In the genomic region with DNA sequence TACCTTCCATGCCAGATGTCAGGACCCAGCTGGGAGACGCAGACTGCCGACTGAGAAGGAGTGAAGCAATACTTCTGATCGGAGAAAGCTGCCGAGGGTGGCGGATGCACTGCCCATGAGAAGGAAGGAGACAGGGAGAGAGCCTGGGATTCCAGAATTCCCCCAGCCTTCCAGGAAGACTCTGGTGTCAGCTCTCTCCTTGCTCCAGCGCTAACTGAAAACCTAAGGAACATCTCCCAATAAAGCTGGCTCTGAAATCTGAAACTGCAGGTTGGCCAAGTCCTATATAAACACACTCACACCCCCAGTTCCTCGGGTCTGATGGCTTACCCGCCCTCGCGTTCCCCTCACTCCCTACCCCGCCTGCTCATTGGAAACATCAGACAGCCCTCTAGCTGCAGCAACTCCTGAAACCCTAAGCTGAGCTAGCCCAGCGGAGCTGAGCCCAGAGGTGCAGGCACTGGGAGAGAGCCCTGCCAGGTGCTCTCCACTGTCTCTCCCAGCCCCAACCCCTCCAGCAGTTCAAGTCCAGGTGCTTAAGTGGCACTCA, we compare ENCODE assay signal across 9 cellular contexts. TPM values are rescaled to one million over a fixed set of nuclear protein-coding genes. Genes with fewer than 3 reads are reported as not detected.
DNase-seq lines count a peak whose midpoint lies in the region; ATAC-seq, FAIRE-seq and TF ChIP-seq lines count a peak whose summit lies in the region.
"Had no signal": no experiment of that assay in that cellular context is flagged by ENCODE, and none has a peak within 500 bp of the region (broad histone marks: within the 10 kb centered on the region; RNA-seq: fewer than 3 reads in every experiment).

No MANE protein-coding gene starts in this region.

- TF ChIP-seq RAD21 in H1 (IDR thresholded peaks at IDR 0.05 in 1 of 2, conservative IDR thresholded peaks at IDR 0.05 in 1 of 2; ENCODE audit: low read depth in 2 of 2, low read length in 2 of 2): peak; percentile 13 to 50; a peak in 2 of 4 replicates

- no peak overlapping the region for H3K27ac Mint-ChIP-seq in stimulated activated naive B cell treated with anti-CD40 and anti-IgM and Interleukin-4, amounts not matched to agents 10 μg/mL and 1 μg/mL and 100 μg/mL, for 72 hours
- no peak overlapping the region for H3K27ac Mint-ChIP-seq in activated naive CD8-positive, alpha-beta T cell treated with anti-CD3 and anti-CD28 coated beads for 36 hours

- no peak overlapping the region for H3K27ac ChIP-seq in ACC112 (ENCODE audit: low read depth, low read length)
- H3K27ac ChIP-seq in H1 (ENCODE audit: low read depth, low read length): no peak overlapping the region
- H3K27ac ChIP-seq in PC-9: no peak overlapping the region

- H3K4me3 ChIP-seq in ACC112 (ENCODE audit: low read depth, low read length) (peak overlapping the region; percentile 46), H1 (ENCODE audit: extremely low read depth in 1 of 4, insufficient read depth in 2 of 4, low read depth in 3 of 4, low read length in 4 of 4) (peak overlapping the region; percentile 19 to 48 (median 38); a peak in 6 of 8 replicates), mucosa of descending colon (no peak overlapping the region), PC-9 (no peak overlapping the region)

- H3K4me1 ChIP-seq in ACC112 (ENCODE audit: control insufficient read depth, insufficient read depth, low read length, unreplicated experiment) (peaks cover 3% of the 10 kb centered on the region), H1 (replicated peaks in 1 of 4; ENCODE audit: control insufficient read depth in 3 of 4, insufficient read depth in 4 of 4, low read length in 3 of 4) (peaks cover 10 to 40% (median 20%) of the 10 kb centered on the region in 4 experiments), mucosa of descending colon (ENCODE audit: low read depth) (no peaks in the 10 kb centered on the region), PC-9 (replicated peaks; ENCODE audit: insufficient read depth) (peaks cover 49% of the 10 kb centered on the region)

- H2BK5ac ChIP-seq in H1 (ENCODE audit: low read depth, low read length): no peak overlapping the region

- no peaks in the 10 kb centered on the region for H3K36me3 ChIP-seq in ACC112 (ENCODE audit: insufficient read depth, low read length)
- no peaks in the 10 kb centered on the region for H3K36me3 ChIP-seq in H1 (ENCODE audit: control insufficient read depth in 2 of 4, insufficient read depth in 4 of 4, low read length in 3 of 4)
- no peaks in the 10 kb centered on the region for H3K36me3 ChIP-seq in mucosa of descending colon (ENCODE audit: low read depth)
- no peaks in the 10 kb centered on the region for H3K36me3 ChIP-seq in PC-9 (ENCODE audit: low read depth)

- POLR2A ChIA-PET in H1 (lab: Charles Lee; ENCODE audit: partially characterized antibody): interaction anchor here (0.6 to 2.1 kb wide), 5 partner anchors 9 to 143 kb away, joined by 3 to 6 read pairs (median 3); no protein-coding TSS in a partner anchor
- POLR2A ChIA-PET in PC-9 (lab: Charles Lee; ENCODE audit: unreplicated experiment): no interaction called here

- H3K79me2 ChIP-seq in ACC112 (ENCODE audit: control insufficient read depth, insufficient read depth, low read length, unreplicated experiment): no peaks in the 10 kb centered on the region
- no peaks in the 10 kb centered on the region for H3K79me2 ChIP-seq in H1 (ENCODE audit: control insufficient read depth in 1 of 2, insufficient read depth in 2 of 2, low read length in 2 of 2)
- H3K79me2 ChIP-seq in PC-9 (ENCODE audit: low read depth): peaks cover 86% of the 10 kb centered on the region

- DNase-seq in NCI-H1092 treated with DMSO at 0.1 percent for 48 hours (lab: John Stamatoyannopoulos, UW) (peak; percentile 35), H1 (ENCODE audit: low read depth in 1 of 2, low spot score in 2 of 2) (peak in 1 of 2 experiments; percentile 81), mucosa of descending colon (no peak), PC-9 (no peak)
- DNase-seq in stimulated activated naive B cell treated with anti-CD40 and anti-IgM and Interleukin-4, amounts not matched to agents 10 μg/mL and 1 μg/mL and 100 μg/mL, for 72 hours: no peak
- no peak for DNase-seq in activated naive CD8-positive, alpha-beta T cell treated with anti-CD3 and anti-CD28 coated beads for 36 hours
- DNase-seq: DND-41 had no signal

- H4K5ac ChIP-seq in H1 (ENCODE audit: insufficient read length, low read depth, low read length): no peak overlapping the region

- peaks cover 21 to 26% of the 10 kb centered on the region in 2 donors for H3K27me3 Mint-ChIP-seq in stimulated activated naive B cell treated with anti-CD40 and anti-IgM and Interleukin-4, amounts not matched to agents 10 μg/mL and 1 μg/mL and 100 μg/mL, for 72 hours
- peaks cover 11% of the 10 kb centered on the region for H3K27me3 Mint-ChIP-seq in activated naive CD8-positive, alpha-beta T cell treated with anti-CD3 and anti-CD28 coated beads for 36 hours

- TF ChIP-seq POLR2A in H1 (IDR thresholded peaks at IDR 0.05; ENCODE audit: control extremely low read depth in 1 of 2, low read depth in 2 of 2, low read length in 2 of 2): no peak

- 0 out of 2 replicates have a peak overlapping the region, but pooled peaks have one; percentile 7 for H4K8ac ChIP-seq in H1 (ENCODE audit: extremely low read depth, insufficient read depth, low read length)

- no peaks in the 10 kb centered on the region for H4K20me1 ChIP-seq in H1 (replicated peaks in 1 of 2; ENCODE audit: control insufficient read depth in 1 of 2, insufficient read depth in 2 of 2, low read length in 2 of 2)
- no peaks in the 10 kb centered on the region for H4K20me1 ChIP-seq in PC-9 (ENCODE audit: insufficient read depth)

- H3K23ac ChIP-seq in H1 (ENCODE audit: insufficient read length): no peak overlapping the region

- no peak overlapping the region for H2BK20ac ChIP-seq in H1 (ENCODE audit: low read length)

- H3K4me2 ChIP-seq in H1 (ENCODE audit: insufficient read depth in 1 of 2, low read depth in 2 of 2, low read length in 2 of 2): peak overlapping the region; percentile 62 to 63
- no peak overlapping the region for H3K4me2 ChIP-seq in PC-9

- peak; percentile 48 for FAIRE-seq in H1 (lab: Jason Lieb, UNC)

- peak; percentile 47 for ATAC-seq in mucosa of descending colon
- ATAC-seq in stimulated activated naive B cell treated with anti-CD40 and anti-IgM and Interleukin-4, amounts not matched to agents 10 μg/mL and 1 μg/mL and 100 μg/mL, for 72 hours (replicated peaks): no peak
- ATAC-seq in GM21717 (IDR thresholded peaks at IDR 0.05; ENCODE audit: unreplicated experiment): no peak

- no peaks in the 10 kb centered on the region for H3K36me3 Mint-ChIP-seq in stimulated activated naive B cell treated with anti-CD40 and anti-IgM and Interleukin-4, amounts not matched to agents 10 μg/mL and 1 μg/mL and 100 μg/mL, for 72 hours
- no peaks in the 10 kb centered on the region for H3K36me3 Mint-ChIP-seq in activated naive CD8-positive, alpha-beta T cell treated with anti-CD3 and anti-CD28 coated beads for 36 hours

- no TSS peak for BruUV-seq in PC-9 (replicated peaks; lab: Mats Ljungman, UMichigan)

- H3K18ac ChIP-seq in H1 (ENCODE audit: extremely low read depth, low read length): peak overlapping the region; percentile 76

- H2BK12ac ChIP-seq in H1 (ENCODE audit: low read depth, low read length): 0 out of 2 replicates have a peak overlapping the region, but pooled peaks have one; percentile 45

- no peaks in the 10 kb centered on the region for H3K4me1 Mint-ChIP-seq in stimulated activated naive B cell treated with anti-CD40 and anti-IgM and Interleukin-4, amounts not matched to agents 10 μg/mL and 1 μg/mL and 100 μg/mL, for 72 hours
- no peaks in the 10 kb centered on the region for H3K4me1 Mint-ChIP-seq in activated naive CD8-positive, alpha-beta T cell treated with anti-CD3 and anti-CD28 coated beads for 36 hours

- no peaks in the 10 kb centered on the region for H3K79me1 ChIP-seq in H1 (ENCODE audit: low read depth, low read length)

- H4K91ac ChIP-seq in H1 (replicated peaks; ENCODE audit: insufficient read length, low read length): no peak overlapping the region

- H3K9me3 Mint-ChIP-seq in stimulated activated naive B cell treated with anti-CD40 and anti-IgM and Interleukin-4, amounts not matched to agents 10 μg/mL and 1 μg/mL and 100 μg/mL, for 72 hours: no peaks in the 10 kb centered on the region
- H3K9me3 Mint-ChIP-seq in activated naive CD8-positive, alpha-beta T cell treated with anti-CD3 and anti-CD28 coated beads for 36 hours: no peaks in the 10 kb centered on the region

- H3K14ac ChIP-seq in H1 (ENCODE audit: insufficient read length): no peak overlapping the region

- no peak overlapping the region for H3K4ac ChIP-seq in H1 (replicated peaks; ENCODE audit: insufficient read length, low read depth, low read length)

- H2BK15ac ChIP-seq in H1 (ENCODE audit: low read length): no peak overlapping the region

- TF ChIP-seq CTCF in H1 (IDR thresholded peaks at IDR 0.05; ENCODE audit: control extremely low read depth in 1 of 3, insufficient read depth in 1 of 3, low read depth in 1 of 3, low read length in 3 of 3) (peak in 1 of 3 experiments; percentile 19; a peak in 2 of 4 replicates), mucosa of descending colon (IDR thresholded peaks at IDR 0.05) (no peak), PC-9 (conservative IDR thresholded peaks at IDR 0.05) (no peak)

- TF ChIP-seq EP300 in H1 (IDR thresholded peaks at IDR 0.05; ENCODE audit: borderline replicate concordance in 1 of 2, low read depth in 2 of 2, low read length in 2 of 2): no peak

- H3K9ac ChIP-seq in H1 (replicated peaks in 1 of 4; ENCODE audit: extremely low read depth in 1 of 4, low read depth in 3 of 4, low read length in 3 of 4): no peak overlapping the region; a peak in 1 of 7 replicates

- H3K23me2 ChIP-seq in H1 (ENCODE audit: low read depth, low read length): no peaks in the 10 kb centered on the region; the same call in 1 of the 2 replicates

- H2AFZ ChIP-seq in ACC112 (ENCODE audit: low read length, unreplicated experiment) (no peak overlapping the region), H1 (ENCODE audit: low read length) (peak overlapping the region; percentile 67), PC-9 (no peak overlapping the region)

- H2BK120ac ChIP-seq in H1 (replicated peaks; ENCODE audit: low read depth, low read length): no peak overlapping the region

- CTCF ChIA-PET in H1 (lab: Charles Lee; ENCODE audit: partially characterized antibody): interaction anchor here (0.6 to 13.2 kb wide), 12 partner anchors 9 to 1500 kb away, joined by 3 to 168 read pairs (median 4); a partner anchor contains a TSS
- CTCF ChIA-PET in PC-9 (lab: Charles Lee): no interaction called here

- no peaks in the 10 kb centered on the region for H3K9me2 ChIP-seq in PC-9 (ENCODE audit: insufficient read depth)

- peaks cover 19% of the 10 kb centered on the region; the same call in 1 of the 2 replicates for H3F3A ChIP-seq in PC-9 (ENCODE audit: insufficient read depth, low read depth)

- no peak overlapping the region for H2AK5ac ChIP-seq in H1 (ENCODE audit: low read depth, low read length)

- peaks cover 62% of the 10 kb centered on the region for H3K27me3 ChIP-seq in ACC112 (ENCODE audit: insufficient read depth, low read length)
- no peaks in the 10 kb centered on the region; a peak in 1 of 7 replicates for H3K27me3 ChIP-seq in H1 (replicated peaks in 1 of 4; ENCODE audit: control insufficient read depth in 3 of 4, extremely low read depth in 1 of 4, insufficient read depth in 3 of 4, low read length in 3 of 4)
- no peaks in the 10 kb centered on the region for H3K27me3 ChIP-seq in PC-9 (ENCODE audit: insufficient read depth, low read depth)

- no peaks in the 10 kb centered on the region for H3K9me3 ChIP-seq in H1 (ENCODE audit: insufficient read depth in 2 of 2, low read depth in 1 of 2, low read length in 1 of 2)
- no peaks in the 10 kb centered on the region for H3K9me3 ChIP-seq in mucosa of descending colon
- no peaks in the 10 kb centered on the region; the same call in 1 of the 2 replicates for H3K9me3 ChIP-seq in PC-9 (ENCODE audit: insufficient read depth, low read depth)

- intact Hi-C loops in mucosa of descending colon (cut with DNase I, micrococcal nuclease) (no loop called here), PC-9 (cut with micrococcal nuclease; ENCODE audit: unreplicated experiment) (no loop called here)

- H3K4me3 Mint-ChIP-seq in stimulated activated naive B cell treated with anti-CD40 and anti-IgM and Interleukin-4, amounts not matched to agents 10 μg/mL and 1 μg/mL and 100 μg/mL, for 72 hours: no peak overlapping the region
- H3K4me3 Mint-ChIP-seq in activated naive CD8-positive, alpha-beta T cell treated with anti-CD3 and anti-CD28 coated beads for 36 hours: no peak overlapping the region

- no peak overlapping the region for H3K56ac ChIP-seq in H1 (replicated peaks; ENCODE audit: insufficient read length, low read depth, low read length)

- WGBS in H1 (ENCODE audit: extremely low coverage in 1 of 2, insufficient coverage in 1 of 2, insufficient read length in 1 of 2, insufficient replicate concordance in 2 of 2, low coverage in 1 of 2, low lambda C conversion rate in 2 of 2, missing lambda C conversion rate in 1 of 2), 2 experiments: 15% methylated on average over 12 of the region's 12 CpGs; no CpG with 5 or more reads in 1 of the 2 experiments

RNA-seq across cellular contexts. Expression of a gene that starts 52.3 kb away (rescaled TPM):
- 17.0 and 20.2 TPM in 2 replicates for total RNA-seq in H1 (2021; fragmentation: NEBNext Ultra II Directional; extraction: Animal tissue kit (Norgen Biotek cat#: 25700))
- polyA plus RNA-seq in H1 (2011; rRNA removed): 4.8 and 7.6 TPM in 2 replicates
- polyA plus RNA-seq in H1 (2011; cell fraction: cytosol; rRNA removed): 4.3 TPM
- polyA plus RNA-seq in H1 (2011; cell fraction: nucleus; rRNA removed): 14.4 TPM
- 6.7 to 8.7 TPM (median 7.6 TPM) in 4 replicates for polyA plus RNA-seq in H1 (2012, experiment 1 of 2)
- polyA plus RNA-seq in H1 (2012, experiment 2 of 2): 5.8 TPM
- polyA plus RNA-seq in H1 (2013, experiment 1 of 2): 5.4 TPM
- 5.0 TPM for polyA plus RNA-seq in H1 (2013, experiment 2 of 2)
- polyA minus RNA-seq in H1 (2011; rRNA and poly(A)+ RNA removed): 5.3 and 6.3 TPM in 2 replicates
- 7.0 TPM for polyA minus RNA-seq in H1 (2011; cell fraction: cytosol; rRNA and poly(A)+ RNA removed)
- polyA minus RNA-seq in H1 (2011; cell fraction: nucleus; rRNA and poly(A)+ RNA removed): 8.2 TPM
- total RNA-seq in mucosa of descending colon (100 to 1,000 TPM in 2 of 3 donors, 10 to 100 TPM in 1; 82.4 to 154 (median 115) TPM), PC-9 (2021) (52.0 and 53.1 TPM in 2 replicates)
- total RNA-seq in activated naive CD8-positive, alpha-beta T cell treated with anti-CD3 and anti-CD28 coated beads for 36 hours: 1 to 10 TPM in 1 of 2 experiments, under 1 TPM in 1; 0.74 to 1.5 TPM

Comparison
In these comparisons a context has a peak if more than half of its experiments do, and no peak if none do; other contexts are left out.
1. H3K4me3 ChIP-seq: peak in ACC112 (single experiment) and H1 (4 of 4); none in mucosa of descending colon (single experiment) and PC-9 (single experiment).